ENCODE assay signal across 21 cellular contexts in the genomic region with DNA sequence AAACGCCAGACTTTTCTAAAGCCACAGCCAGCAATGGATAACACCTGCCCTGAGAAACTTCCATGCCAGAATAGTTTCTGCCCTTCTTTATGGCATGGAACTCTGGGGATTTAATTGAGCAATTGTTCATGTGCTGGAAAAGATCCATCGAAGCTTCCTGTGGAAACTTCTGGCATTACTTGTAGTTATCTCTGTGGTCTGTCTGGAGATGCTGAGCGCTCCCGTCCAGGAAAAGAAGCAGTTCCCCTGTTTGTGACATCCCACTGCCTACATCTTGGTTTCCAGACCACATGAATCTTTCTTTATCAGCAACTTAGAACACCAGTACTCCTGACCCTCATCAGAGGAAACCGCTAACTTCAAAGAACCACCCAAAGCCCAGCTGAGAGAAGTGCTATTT. TPM values are rescaled to one million over a fixed set of nuclear protein-coding genes. Genes with fewer than 3 reads are reported as not detected.
DNase-seq lines count a peak whose midpoint lies in the region; ATAC-seq and TF ChIP-seq lines count a peak whose summit lies in the region.
"Had no signal": no experiment of that assay in that cellular context is flagged by ENCODE, and none has a peak within 500 bp of the region (broad histone marks: within the 10 kb centered on the region; RNA-seq: fewer than 3 reads in every experiment).

No MANE protein-coding gene starts in this region.

- H3K9ac ChIP-seq in BLaER1 treated with 17β-estradiol and CSF1 and Interleukin-3, amounts not matched to agents 10 nM and 100 nM: peak overlapping the region in 6 of 11 experiments; percentile 5 to 44 (median 24); a peak in 9 of 22 replicates

- H3K9me3 Mint-ChIP-seq in endothelial cell (ENCODE audit: unreplicated experiment): no peaks in the 10 kb centered on the region

- no peak overlapping the region for H3K27ac Mint-ChIP-seq in endothelial cell (ENCODE audit: unreplicated experiment)
- H3K27ac Mint-ChIP-seq: CD4-positive, alpha-beta memory T cell had no signal

- H3K36me3 ChIP-seq in BLaER1 treated with 17β-estradiol and CSF1 and Interleukin-3, amounts not matched to agents 10 nM and 100 nM: peaks cover 0 to 70% (median 49%) of the 10 kb centered on the region in 11 experiments; a peak in 19 of 22 replicates
- H3K36me3 ChIP-seq in mesodermal cell (ENCODE audit: control insufficient read depth, insufficient read depth, low read length): peaks cover 46% of the 10 kb centered on the region
- H3K36me3 ChIP-seq: SJCRH30 had no signal

- no peak for ATAC-seq in GM21515 (IDR thresholded peaks at IDR 0.05; ENCODE audit: unreplicated experiment)
- ATAC-seq: GM12878, PC-3 had no signal

- peaks cover 0 to 44% (median 0%) of the 10 kb centered on the region in 11 experiments; a peak in 2 of 22 replicates for H4K20me1 ChIP-seq in BLaER1 treated with 17β-estradiol and CSF1 and Interleukin-3, amounts not matched to agents 10 nM and 100 nM

- H3K36me3 Mint-ChIP-seq in endothelial cell (ENCODE audit: low read depth, unreplicated experiment): peaks cover 62% of the 10 kb centered on the region
- H3K36me3 Mint-ChIP-seq: CD4-positive, alpha-beta memory T cell had no signal

- DNase-seq in Jurkat, Clone E6-1 (ENCODE audit: low read depth, low spot score): peak; percentile 89
- DNase-seq in endothelial cell (ENCODE audit: low spot score) (no peak), RPMI8226 (no peak)
- DNase-seq in activated CD4-positive, alpha-beta T cell treated with anti-CD3 and anti-CD28 coated beads, Interleukin-2, amount 50 U/mL, for 1 hour: no peak
- DNase-seq: AML-193; CD4-positive, alpha-beta memory T cell; DMS79 treated with DMSO at 0.1 percent for 48 hours; HCEC 1CT; MV-4-11; NCI-H1417; NCI-H1930; NCI-H2171; NCI-H446; NCI-H69; PC-3; SJCRH30 had no signal

- H3K4me3 Mint-ChIP-seq in endothelial cell (ENCODE audit: unreplicated experiment): peak overlapping the region; percentile 76
- H3K4me3 Mint-ChIP-seq: CD4-positive, alpha-beta memory T cell had no signal

- peaks cover 68% of the 10 kb centered on the region for H3K4me1 Mint-ChIP-seq in endothelial cell (ENCODE audit: unreplicated experiment)
- H3K4me1 Mint-ChIP-seq: CD4-positive, alpha-beta memory T cell had no signal

- no peaks in the 10 kb centered on the region for H3K27me3 ChIP-seq in BLaER1 treated with 17β-estradiol and CSF1 and Interleukin-3, amounts not matched to agents 10 nM and 100 nM
- H3K27me3 ChIP-seq: SJCRH30 had no signal

- peaks cover 0 to 37% (median 15%) of the 10 kb centered on the region in 11 experiments; a peak in 16 of 22 replicates for H3K9me3 ChIP-seq in BLaER1 treated with 17β-estradiol and CSF1 and Interleukin-3, amounts not matched to agents 10 nM and 100 nM (replicated peaks in 1 of 11)
- H3K9me3 ChIP-seq in mesodermal cell (ENCODE audit: control insufficient read depth, low read length): no peaks in the 10 kb centered on the region
- H3K9me3 ChIP-seq: SJCRH30 had no signal

- H3K27ac ChIP-seq in BLaER1 treated with 17β-estradiol and CSF1 and Interleukin-3, amounts not matched to agents 10 nM and 100 nM: peak overlapping the region in 10 of 11 experiments; percentile 65 to 93 (median 86); a peak in 20 of 22 replicates
- H3K27ac ChIP-seq in mesodermal cell (ENCODE audit: low read depth, low read length, severe bottlenecking): peak overlapping the region; percentile 36
- H3K27ac ChIP-seq: HL-60, SJCRH30 had no signal

- H3K27me3 Mint-ChIP-seq in endothelial cell (ENCODE audit: unreplicated experiment): peaks cover 1% of the 10 kb centered on the region

- H3K4me1 ChIP-seq in BLaER1 treated with 17β-estradiol and CSF1 and Interleukin-3, amounts not matched to agents 10 nM and 100 nM: peaks cover 33 to 86% (median 65%) of the 10 kb centered on the region in 10 experiments
- peaks cover 29% of the 10 kb centered on the region for H3K4me1 ChIP-seq in mesodermal cell (ENCODE audit: control insufficient read depth, insufficient read depth, low read length, poor library complexity, severe bottlenecking)

- peak overlapping the region; percentile 31 to 72 (median 60) for H3K4me2 ChIP-seq in BLaER1 treated with 17β-estradiol and CSF1 and Interleukin-3, amounts not matched to agents 10 nM and 100 nM

- WGBS in mesodermal cell (ENCODE audit: insufficient coverage in 2 of 2), 2 experiments: 91 to 92% methylated on average over 4 of the region's 5 CpGs

- no peak overlapping the region for H3K4me3 ChIP-seq in BLaER1 treated with 17β-estradiol and CSF1 and Interleukin-3, amounts not matched to agents 10 nM and 100 nM
- H3K4me3 ChIP-seq in Jurkat, Clone E6-1 (ENCODE audit: low read length): no peak overlapping the region
- H3K4me3 ChIP-seq in mesodermal cell (ENCODE audit: extremely low read depth, insufficient read depth, low read length, poor library complexity, severe bottlenecking): no peak overlapping the region
- H3K4me3 ChIP-seq: GM12878, SJCRH30 had no signal

- no peak for TF ChIP-seq CTCF in endothelial cell (IDR thresholded peaks at IDR 0.05; ENCODE audit: unreplicated experiment)

RNA-seq across cellular contexts. Expression of gene FLT1, which starts 24.6 kb away (rescaled TPM):
- 3.9 TPM for polyA plus RNA-seq in Jurkat, Clone E6-1 (2012; ENCODE audit: insufficient read depth, insufficient read length)
- 759 TPM for total RNA-seq in endothelial cell (ENCODE audit: unreplicated experiment)
- polyA plus RNA-seq in mesodermal cell (2013, experiment 1 of 2): 534 TPM
- 463 TPM for polyA plus RNA-seq in mesodermal cell (2013, experiment 2 of 2)
